In genomic region chr18:45682181-45682580, GRCh38 we compare ENCODE assay signal across 21 cellular contexts. TPM values are rescaled to one million over a fixed set of nuclear protein-coding genes. Genes with fewer than 3 reads are reported as not detected.
DNase-seq lines count a peak whose midpoint lies in the region; ATAC-seq and TF ChIP-seq lines count a peak whose summit lies in the region.
"Had no signal": no experiment of that assay in that cellular context is flagged by ENCODE, and none has a peak within 500 bp of the region (broad histone marks: within the 10 kb centered on the region; RNA-seq: fewer than 3 reads in every experiment).

No MANE protein-coding gene starts in this region.

- no peak overlapping the region for H3K27ac Mint-ChIP-seq in activated CD8-positive, alpha-beta memory T cell treated with anti-CD3 and anti-CD28 coated beads, Interleukin-2, amount 10 ng/mL, durations not matched to agents 7 days and 5 days
- no peak overlapping the region for H3K27ac Mint-ChIP-seq in osteocyte (ENCODE audit: unreplicated experiment)
- no peak overlapping the region for H3K27ac Mint-ChIP-seq in stimulated activated memory B cell treated with anti-CD40 and anti-IgM and Interleukin-4, amounts not matched to agents 10 μg/mL and 1 μg/mL and 100 μg/mL, for 72 hours
- no peak overlapping the region for H3K27ac Mint-ChIP-seq in activated CD4-positive, alpha-beta memory T cell treated with anti-CD3 and anti-CD28 coated beads for 36 hours
- H3K27ac Mint-ChIP-seq: GM23338 had no signal

- peaks cover 41% of the 10 kb centered on the region for H3K4me1 Mint-ChIP-seq in activated CD8-positive, alpha-beta memory T cell treated with anti-CD3 and anti-CD28 coated beads, Interleukin-2, amount 10 ng/mL, durations not matched to agents 7 days and 5 days
- peaks cover 8% of the 10 kb centered on the region for H3K4me1 Mint-ChIP-seq in osteocyte (ENCODE audit: unreplicated experiment)
- peaks cover 17% of the 10 kb centered on the region for H3K4me1 Mint-ChIP-seq in stimulated activated memory B cell treated with anti-CD40 and anti-IgM and Interleukin-4, amounts not matched to agents 10 μg/mL and 1 μg/mL and 100 μg/mL, for 72 hours
- peaks cover 36% of the 10 kb centered on the region for H3K4me1 Mint-ChIP-seq in activated CD4-positive, alpha-beta memory T cell treated with anti-CD3 and anti-CD28 coated beads for 36 hours (ENCODE audit: low read depth)

- peak; percentile 52 for DNase-seq in activated CD8-positive, alpha-beta memory T cell treated with anti-CD3 and anti-CD28 coated beads for 24 hours
- DNase-seq in activated CD8-positive, alpha-beta memory T cell treated with anti-CD3 and anti-CD28 coated beads, Interleukin-2, amount 10 ng/mL, durations not matched to agents 7 days and 5 days, result no peak
- DNase-seq in HL-60 (ENCODE audit: low read depth in 1 of 2, low spot score in 1 of 2), result no peak
- peak; percentile 56 for DNase-seq in osteocyte (ENCODE audit: extremely low spot score, unreplicated experiment)
- no peak for DNase-seq in activated CD4-positive, alpha-beta memory T cell treated with anti-CD3 and anti-CD28 coated beads for 36 hours
- DNase-seq: 8988T; ACHN; AML-193; BE2C; Calu3; CD4-positive, alpha-beta memory T cell; COR-L47; DMS53; GF-D8; H9 had no signal

- H3K9me3 Mint-ChIP-seq in activated CD8-positive, alpha-beta memory T cell treated with anti-CD3 and anti-CD28 coated beads, Interleukin-2, amount 10 ng/mL, durations not matched to agents 7 days and 5 days (ENCODE audit: low read depth), result no peaks in the 10 kb centered on the region
- no peaks in the 10 kb centered on the region for H3K9me3 Mint-ChIP-seq in osteocyte (ENCODE audit: unreplicated experiment)
- H3K9me3 Mint-ChIP-seq in stimulated activated memory B cell treated with anti-CD40 and anti-IgM and Interleukin-4, amounts not matched to agents 10 μg/mL and 1 μg/mL and 100 μg/mL, for 72 hours, result no peaks in the 10 kb centered on the region
- H3K9me3 Mint-ChIP-seq in activated CD4-positive, alpha-beta memory T cell treated with anti-CD3 and anti-CD28 coated beads for 36 hours, result no peaks in the 10 kb centered on the region
- H3K9me3 Mint-ChIP-seq: CD4-positive, alpha-beta memory T cell; GM23338; H9 had no signal

- peak overlapping the region; percentile 96 for H3K27ac ChIP-seq in HL-60 (replicated peaks)
- H3K27ac ChIP-seq: A549; BLaER1 treated with 17β-estradiol and CSF1 and Interleukin-3, amounts not matched to agents 10 nM and 100 nM had no signal

- intact Hi-C loops in activated CD4-positive, alpha-beta memory T cell treated with anti-CD3 and anti-CD28 coated beads for 36 hours (cut with micrococcal nuclease), result no loop called here

- no peak for ATAC-seq in activated CD8-positive, alpha-beta memory T cell treated with anti-CD3 and anti-CD28 coated beads, Interleukin-2, amount 10 ng/mL, durations not matched to agents 7 days and 5 days
- no peak for ATAC-seq in stimulated activated memory B cell treated with anti-CD40 and anti-IgM and Interleukin-4, amounts not matched to agents 10 μg/mL and 1 μg/mL and 100 μg/mL, for 72 hours
- ATAC-seq: A549, GM23338, HCT116 had no signal

- POLR2A ChIA-PET in activated CD4-positive, alpha-beta memory T cell treated with anti-CD3 and anti-CD28 coated beads for 36 hours (lab: Charles Lee), result no interaction called here

- CTCF ChIA-PET in activated CD8-positive, alpha-beta memory T cell treated with anti-CD3 and anti-CD28 coated beads, Interleukin-2, amount 10 ng/mL, durations not matched to agents 7 days and 5 days (lab: Charles Lee), result interaction anchor here (0.9 to 1.1 kb wide), 2 partner anchors 16 to 200 kb away, joined by 3 to 5 read pairs; no protein-coding TSS in a partner anchor
- CTCF ChIA-PET in activated CD4-positive, alpha-beta memory T cell treated with anti-CD3 and anti-CD28 coated beads for 36 hours (lab: Charles Lee), result interaction anchor here (1.1 to 2.5 kb wide), 3 partner anchors 25 to 198 kb away, joined by 3 to 7 read pairs (median 5); no protein-coding TSS in a partner anchor

- H3K4me3 ChIP-seq in HL-60 (replicated peaks; ENCODE audit: insufficient read depth, low read length), result no peak overlapping the region
- H3K4me3 ChIP-seq: A549; BLaER1 treated with 17β-estradiol and CSF1 and Interleukin-3, amounts not matched to agents 10 nM and 100 nM; GM23338 had no signal

- H3K27me3 ChIP-seq in HL-60 (ENCODE audit: insufficient read depth, poor library complexity, severe bottlenecking), result no peaks in the 10 kb centered on the region
- H3K27me3 ChIP-seq: BE2C; BLaER1 treated with 17β-estradiol and CSF1 and Interleukin-3, amounts not matched to agents 10 nM and 100 nM had no signal

- no peak overlapping the region for H3K4me3 Mint-ChIP-seq in activated CD8-positive, alpha-beta memory T cell treated with anti-CD3 and anti-CD28 coated beads, Interleukin-2, amount 10 ng/mL, durations not matched to agents 7 days and 5 days
- no peak overlapping the region for H3K4me3 Mint-ChIP-seq in osteocyte (ENCODE audit: unreplicated experiment)
- H3K4me3 Mint-ChIP-seq in stimulated activated memory B cell treated with anti-CD40 and anti-IgM and Interleukin-4, amounts not matched to agents 10 μg/mL and 1 μg/mL and 100 μg/mL, for 72 hours, result no peak overlapping the region
- no peak overlapping the region for H3K4me3 Mint-ChIP-seq in activated CD4-positive, alpha-beta memory T cell treated with anti-CD3 and anti-CD28 coated beads for 36 hours
- H3K4me3 Mint-ChIP-seq: CD4-positive, alpha-beta memory T cell; GM23338; H9 had no signal

- H3K27me3 Mint-ChIP-seq in activated CD8-positive, alpha-beta memory T cell treated with anti-CD3 and anti-CD28 coated beads, Interleukin-2, amount 10 ng/mL, durations not matched to agents 7 days and 5 days, result peaks cover 9% of the 10 kb centered on the region
- peaks cover 29% of the 10 kb centered on the region for H3K27me3 Mint-ChIP-seq in osteocyte (ENCODE audit: unreplicated experiment)
- H3K27me3 Mint-ChIP-seq in stimulated activated memory B cell treated with anti-CD40 and anti-IgM and Interleukin-4, amounts not matched to agents 10 μg/mL and 1 μg/mL and 100 μg/mL, for 72 hours, result no peaks in the 10 kb centered on the region
- peaks cover 7% of the 10 kb centered on the region for H3K27me3 Mint-ChIP-seq in activated CD4-positive, alpha-beta memory T cell treated with anti-CD3 and anti-CD28 coated beads for 36 hours
- H3K27me3 Mint-ChIP-seq: CD4-positive, alpha-beta memory T cell had no signal

- no peak for TF ChIP-seq CTCF in HL-60 (IDR thresholded peaks at IDR 0.05; ENCODE audit: insufficient read depth, low read length)
- no peak for TF ChIP-seq CTCF in osteocyte (IDR thresholded peaks at IDR 0.05)

- H3K36me3 Mint-ChIP-seq in activated CD8-positive, alpha-beta memory T cell treated with anti-CD3 and anti-CD28 coated beads, Interleukin-2, amount 10 ng/mL, durations not matched to agents 7 days and 5 days, result peaks cover 5% of the 10 kb centered on the region
- no peaks in the 10 kb centered on the region for H3K36me3 Mint-ChIP-seq in osteocyte (ENCODE audit: unreplicated experiment)
- H3K36me3 Mint-ChIP-seq in stimulated activated memory B cell treated with anti-CD40 and anti-IgM and Interleukin-4, amounts not matched to agents 10 μg/mL and 1 μg/mL and 100 μg/mL, for 72 hours, result no peaks in the 10 kb centered on the region
- no peaks in the 10 kb centered on the region for H3K36me3 Mint-ChIP-seq in activated CD4-positive, alpha-beta memory T cell treated with anti-CD3 and anti-CD28 coated beads for 36 hours
- H3K36me3 Mint-ChIP-seq: CD4-positive, alpha-beta memory T cell had no signal

RNA-seq across cellular contexts. Expression of gene SLC14A1, which starts 41.8 kb away (rescaled TPM):
- total RNA-seq in activated CD8-positive, alpha-beta memory T cell treated with anti-CD3 and anti-CD28 coated beads, Interleukin-2, amount 10 ng/mL, durations not matched to agents 7 days and 5 days, result 10 to 100 TPM in 1 of 2 experiments, 1 to 10 TPM in 1; 6.8 to 14.8 TPM
- 0.24 TPM in 1 of 2 replicates, not detected in the other for total RNA-seq in osteocyte
- 1 to 10 TPM in 1 of 2 experiments, under 1 TPM in 1; 0.80 to 1.1 TPM for total RNA-seq in activated CD4-positive, alpha-beta memory T cell treated with anti-CD3 and anti-CD28 coated beads for 36 hours
- total RNA-seq: Calu3, G401, H9 had no signal

Comparison
In these comparisons a context has a peak if more than half of its experiments do, and no peak if none do; other contexts are left out.
1. DNase-seq: peak in activated CD8-positive, alpha-beta memory T cell treated with anti-CD3 and anti-CD28 coated beads for 24 hours (single experiment) and osteocyte (single experiment); none in activated CD8-positive, alpha-beta memory T cell treated with anti-CD3 and anti-CD28 coated beads, Interleukin-2, amount 10 ng/mL, durations not matched to agents 7 days and 5 days (single experiment), HL-60 (0 of 2) and activated CD4-positive, alpha-beta memory T cell treated with anti-CD3 and anti-CD28 coated beads for 36 hours (single experiment).